ENCODE assay signal across 31 cellular contexts in genomic region chr9:687994-688393, GRCh38.
DNase-seq lines count a peak whose midpoint lies in the region; ATAC-seq, FAIRE-seq and TF ChIP-seq lines count a peak whose summit lies in the region.
"Had no signal": no experiment of that assay in that cellular context is flagged by ENCODE, and none has a peak within 500 bp of the region (broad histone marks: within the 10 kb centered on the region; RNA-seq: fewer than 3 reads in every experiment).

No MANE protein-coding gene starts in this region.

- no peak overlapping the region for H3K9ac ChIP-seq in colonic mucosa (ENCODE audit: low read depth in 2 of 2, low read length in 2 of 2)

- no peak for ATAC-seq in right cardiac atrium
- ATAC-seq: CD8-positive, alpha-beta T cell; naive thymus-derived CD8-positive, alpha-beta T cell; stimulated activated memory B cell treated with anti-CD40 and anti-IgM and Interleukin-4, amounts not matched to agents 10 μg/mL and 1 μg/mL and 100 μg/mL, for 72 hours had no signal

- DNase-seq in right atrium auricular region (ENCODE audit: low spot score) = no peak
- no peak for DNase-seq in right cardiac atrium
- DNase-seq in sigmoid colon = no peak
- DNase-seq in stimulated activated CD4-positive, alpha-beta T cell treated with anti-CD3 and anti-CD28 coated beads, Interleukin-12 subunit alpha, Interleukin-12 subunit beta, amount 100 ng/mL, for 4 hours = no peak
- DNase-seq in GM19239 (ENCODE audit: insufficient read length, low spot score) = no peak
- no peak for DNase-seq in colonic mucosa
- no peak for DNase-seq in EL
- DNase-seq: activated CD4-positive, alpha-beta T cell treated with anti-CD3 and anti-CD28 coated beads, Interleukin-2, amount 10 ng/mL, durations not matched to agents 24 days and 14 days; activated effector memory CD4-positive, alpha-beta T cell treated with anti-CD3 and anti-CD28 coated beads, Interleukin-2, amount 50 U/mL, for 16 hours; activated naive CD8-positive, alpha-beta T cell treated with anti-CD3 and anti-CD28 coated beads for 36 hours; activated T-cell treated with anti-CD3 and anti-CD28 coated beads, Interleukin-2, amount 50 U/mL, for 1 hour; CD8-positive, alpha-beta T cell; cerebellar nuclear complex; effector CD8-positive, alpha-beta T cell; GOT3; immature natural killer cell; naive thymus-derived CD8-positive, alpha-beta T cell; NCI-H1105; NCI-H187 treated with DMSO at 0.1 percent for 48 hours; NCI-H2227 treated with DMSO at 0.1 percent for 48 hours; NCI-H526 treated with DMSO at 0.1 percent for 48 hours; spleen; stimulated activated CD4-positive, alpha-beta T cell treated with anti-CD3 and anti-CD28 coated beads, Interleukin-4, amount 100 ng/mL, for 24 hours had no signal

- no peak for TF ChIP-seq POLR2A in sigmoid colon (IDR thresholded peaks at IDR 0.05)

- WGBS in right cardiac atrium = 94% methylated on average over 4 of the region's 4 CpGs
- 75 to 88% methylated on average over 4 of the region's 4 CpGs for WGBS in esophagus, 2 donors
- WGBS in sigmoid colon, 2 donors = 84 to 93% methylated on average over 4 of the region's 4 CpGs

- FAIRE-seq in GM19239 (lab: Jason Lieb, UNC) = no peak
- FAIRE-seq: A204.1, frontal cortex, GM12892, RCC 7860 had no signal

- H3K36me3 ChIP-seq in right atrium auricular region (no peaks in the 10 kb centered on the region), esophagus (ENCODE audit: control insufficient read depth in 2 of 2, insufficient read depth in 2 of 2, low read length in 1 of 2) (no peaks in the 10 kb centered on the region), sigmoid colon (no peaks in the 10 kb centered on the region), colonic mucosa (no peaks in the 10 kb centered on the region)
- H3K36me3 ChIP-seq: SJSA1, spleen had no signal

- H3K27me3 ChIP-seq in right atrium auricular region (no peaks in the 10 kb centered on the region), right cardiac atrium (ENCODE audit: control insufficient read depth, insufficient read depth) (no peaks in the 10 kb centered on the region), esophagus (ENCODE audit: control insufficient read depth in 1 of 2, insufficient read depth in 2 of 2, low read length in 2 of 2) (no peaks in the 10 kb centered on the region), sigmoid colon (no peaks in the 10 kb centered on the region), colonic mucosa (no peaks in the 10 kb centered on the region)
- H3K27me3 ChIP-seq: hepatocyte, SJSA1, spleen had no signal

- no peaks in the 10 kb centered on the region for H3K9me3 ChIP-seq in right atrium auricular region
- H3K9me3 ChIP-seq in right cardiac atrium (ENCODE audit: control insufficient read depth, low read length) = no peaks in the 10 kb centered on the region
- no peaks in the 10 kb centered on the region for H3K9me3 ChIP-seq in esophagus (ENCODE audit: control insufficient read depth in 2 of 2, insufficient read depth in 1 of 2, low read depth in 1 of 2, low read length in 1 of 2)
- no peaks in the 10 kb centered on the region for H3K9me3 ChIP-seq in sigmoid colon
- no peaks in the 10 kb centered on the region for H3K9me3 ChIP-seq in colonic mucosa
- H3K9me3 ChIP-seq: SJSA1, spleen had no signal

- no peak overlapping the region for H3K4me3 ChIP-seq in right atrium auricular region
- no peak overlapping the region for H3K4me3 ChIP-seq in right cardiac atrium (ENCODE audit: low read length)
- peak overlapping the region; percentile 14 to 43 for H3K4me3 ChIP-seq in esophagus (ENCODE audit: low read depth in 1 of 2, low read length in 2 of 2)
- H3K4me3 ChIP-seq in sigmoid colon = no peak overlapping the region
- no peak overlapping the region for H3K4me3 ChIP-seq in colonic mucosa
- H3K4me3 ChIP-seq: hepatocyte, SJSA1, spleen had no signal

- H3K4me1 ChIP-seq in right atrium auricular region = peaks cover 0 to 71% of the 10 kb centered on the region in 2 donors
- peaks cover 14% of the 10 kb centered on the region for H3K4me1 ChIP-seq in right cardiac atrium (ENCODE audit: control insufficient read depth, insufficient read depth, low read length)
- peaks cover 0 to 5% of the 10 kb centered on the region in 2 donors for H3K4me1 ChIP-seq in esophagus (ENCODE audit: control insufficient read depth in 2 of 2, insufficient read depth in 2 of 2, low read length in 1 of 2)
- peaks cover 0 to 80% (median 56%) of the 10 kb centered on the region in 4 donors for H3K4me1 ChIP-seq in sigmoid colon
- H3K4me1 ChIP-seq in colonic mucosa = no peaks in the 10 kb centered on the region

- no peak for TF ChIP-seq EP300 in sigmoid colon (IDR thresholded peaks at IDR 0.05)

- intact Hi-C loops in right cardiac atrium (cut with DNase I) (no loop called here), sigmoid colon (cut with DNase I) (loop anchor here (5.0 kb wide), 1 partner anchor 61 kb away; no protein-coding TSS in a partner anchor), colonic mucosa (cut with DNase I) (no loop called here)

- peak overlapping the region; percentile 61 to 74 for H3K27ac ChIP-seq in right atrium auricular region
- no peak overlapping the region for H3K27ac ChIP-seq in right cardiac atrium (ENCODE audit: low read length)
- H3K27ac ChIP-seq in esophagus (ENCODE audit: low read depth in 2 of 2, low read length in 1 of 2) = peak overlapping the region; percentile 78 to 83
- peak overlapping the region; percentile 15 to 96 (median 83) for H3K27ac ChIP-seq in sigmoid colon
- no peak overlapping the region for H3K27ac ChIP-seq in colonic mucosa
- H3K27ac ChIP-seq: SJSA1, spleen had no signal

- TF ChIP-seq CTCF in right atrium auricular region (IDR thresholded peaks at IDR 0.05) (no peak), sigmoid colon (IDR thresholded peaks at IDR 0.05) (no peak), colonic mucosa (IDR thresholded peaks at IDR 0.05) (no peak)

Comparison
In these comparisons a context has a peak if more than half of its experiments do, and no peak if none do; other contexts are left out.
1. H3K27ac ChIP-seq: peak in right atrium auricular region (2 of 2), esophagus (2 of 2) and sigmoid colon (4 of 4); none in right cardiac atrium (single experiment) and colonic mucosa (single experiment).
2. H3K4me3 ChIP-seq: peak in esophagus (2 of 2); none in right atrium auricular region (0 of 2), right cardiac atrium (single experiment), sigmoid colon (0 of 4) and colonic mucosa (single experiment).